1 cellular context compared by ENCODE assay signal in the genomic region with DNA sequence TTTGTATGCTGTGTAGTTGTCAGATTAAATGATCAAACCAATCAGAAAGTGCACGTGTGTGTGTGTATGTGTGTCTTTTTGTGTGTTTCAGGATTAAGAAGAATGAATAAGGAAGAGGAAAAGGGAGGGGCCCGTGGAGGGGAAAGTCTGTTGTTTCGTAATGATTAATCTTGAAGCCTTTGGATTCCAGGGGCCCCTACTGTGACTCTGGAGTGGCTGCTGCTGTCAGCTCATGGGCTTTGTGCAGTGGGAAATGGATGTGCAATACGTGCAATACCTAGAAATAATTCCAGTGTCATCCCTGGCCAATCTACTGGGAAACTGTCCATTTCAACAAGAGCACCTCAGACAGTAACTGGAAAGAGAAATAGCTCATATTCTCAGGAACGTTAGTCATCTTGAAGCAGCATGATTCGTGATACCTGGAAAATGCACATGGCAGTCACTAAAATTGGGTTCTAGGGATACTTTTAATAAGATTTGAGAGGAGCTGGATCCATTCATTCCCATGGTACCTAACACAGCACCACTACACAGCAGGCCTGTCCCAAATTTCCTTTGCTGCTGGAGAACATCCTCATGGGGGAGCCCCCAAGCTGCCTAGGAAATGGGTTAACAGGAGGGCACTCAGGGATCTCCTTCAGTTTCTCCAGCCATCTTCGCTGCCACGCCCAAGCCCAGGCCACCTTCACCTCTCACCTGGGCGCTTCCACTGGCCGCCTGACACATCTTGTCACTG.
TF ChIP-seq lines count a peak whose summit lies in the region.

No MANE protein-coding gene starts in this region.

TF ChIP-seq in K562, 482 proteins besides CTCF, POLR2A, EP300 and RAD21 (continued from another document):
- TF ChIP-seq HDAC2 (IDR thresholded peaks at IDR 0.05) (no peak), JUN (IDR thresholded peaks at IDR 0.05; ENCODE audit: borderline replicate concordance, low read depth, low read length) (0 out of 2 replicates have a peak, but pooled peaks have one; percentile 21), JUN (CRISPR knock-in tag; IDR thresholded peaks at IDR 0.05; ENCODE audit: borderline replicate concordance) (no peak), POLR2G (IDR thresholded peaks at IDR 0.05; ENCODE audit: low read depth, low read length) (no peak), ZNF23 (CRISPR knock-in tag; IDR thresholded peaks at IDR 0.05) (no peak), MYC (IDR thresholded peaks at IDR 0.05; ENCODE audit: low read depth, low read length) (no peak), MYC (CRISPR knock-in tag; IDR thresholded peaks at IDR 0.05; ENCODE audit: borderline replicate concordance, low read depth) (no peak), HDAC3 (IDR thresholded peaks at IDR 0.05; ENCODE audit: borderline replicate concordance, partially characterized antibody) (no peak), SOX6 (IDR thresholded peaks at IDR 0.05) (no peak), ZNF316 (IDR thresholded peaks at IDR 0.05) (no peak), ZNF174 (CRISPR knock-in tag; IDR thresholded peaks at IDR 0.05) (no peak), CXXC5 (CRISPR knock-in tag; IDR thresholded peaks at IDR 0.05) (0 out of 2 replicates have a peak, but pooled peaks have one; percentile 20), TAL1 (IDR thresholded peaks at IDR 0.05) (no peak), HIVEP1 (CRISPR knock-in tag; IDR thresholded peaks at IDR 0.05) (no peak), FOXA3 (CRISPR knock-in tag; conservative IDR thresholded peaks at IDR 0.05 in 1 of 2, IDR thresholded peaks at IDR 0.05 in 1 of 2) (no peak), ZBED1 (IDR thresholded peaks at IDR 0.05) (no peak), EZH2 (IDR thresholded peaks at IDR 0.05; ENCODE audit: borderline replicate concordance, low read depth, low read length) (no peak), BCOR (IDR thresholded peaks at IDR 0.05) (no peak), ZNF668 (CRISPR knock-in tag; IDR thresholded peaks at IDR 0.05) (no peak), NRF1 (conservative IDR thresholded peaks at IDR 0.05 in 1 of 2, IDR thresholded peaks at IDR 0.05 in 1 of 2) (no peak)
- TF ChIP-seq, protein P1, sequence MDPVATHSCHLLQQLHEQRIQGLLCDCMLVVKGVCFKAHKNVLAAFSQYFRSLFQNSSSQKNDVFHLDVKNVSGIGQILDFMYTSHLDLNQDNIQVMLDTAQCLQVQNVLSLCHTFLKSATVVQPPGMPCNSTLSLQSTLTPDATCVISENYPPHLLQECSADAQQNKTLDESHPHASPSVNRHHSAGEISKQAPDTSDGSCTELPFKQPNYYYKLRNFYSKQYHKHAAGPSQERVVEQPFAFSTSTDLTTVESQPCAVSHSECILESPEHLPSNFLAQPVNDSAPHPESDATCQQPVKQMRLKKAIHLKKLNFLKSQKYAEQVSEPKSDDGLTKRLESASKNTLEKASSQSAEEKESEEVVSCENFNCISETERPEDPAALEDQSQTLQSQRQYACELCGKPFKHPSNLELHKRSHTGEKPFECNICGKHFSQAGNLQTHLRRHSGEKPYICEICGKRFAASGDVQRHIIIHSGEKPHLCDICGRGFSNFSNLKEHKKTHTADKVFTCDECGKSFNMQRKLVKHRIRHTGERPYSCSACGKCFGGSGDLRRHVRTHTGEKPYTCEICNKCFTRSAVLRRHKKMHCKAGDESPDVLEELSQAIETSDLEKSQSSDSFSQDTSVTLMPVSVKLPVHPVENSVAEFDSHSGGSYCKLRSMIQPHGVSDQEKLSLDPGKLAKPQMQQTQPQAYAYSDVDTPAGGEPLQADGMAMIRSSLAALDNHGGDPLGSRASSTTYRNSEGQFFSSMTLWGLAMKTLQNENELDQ (CRISPR knock-in tag; IDR thresholded peaks at IDR 0.05; ENCODE audit: borderline replicate concordance) = no peak
- TF ChIP-seq, protein P2, sequence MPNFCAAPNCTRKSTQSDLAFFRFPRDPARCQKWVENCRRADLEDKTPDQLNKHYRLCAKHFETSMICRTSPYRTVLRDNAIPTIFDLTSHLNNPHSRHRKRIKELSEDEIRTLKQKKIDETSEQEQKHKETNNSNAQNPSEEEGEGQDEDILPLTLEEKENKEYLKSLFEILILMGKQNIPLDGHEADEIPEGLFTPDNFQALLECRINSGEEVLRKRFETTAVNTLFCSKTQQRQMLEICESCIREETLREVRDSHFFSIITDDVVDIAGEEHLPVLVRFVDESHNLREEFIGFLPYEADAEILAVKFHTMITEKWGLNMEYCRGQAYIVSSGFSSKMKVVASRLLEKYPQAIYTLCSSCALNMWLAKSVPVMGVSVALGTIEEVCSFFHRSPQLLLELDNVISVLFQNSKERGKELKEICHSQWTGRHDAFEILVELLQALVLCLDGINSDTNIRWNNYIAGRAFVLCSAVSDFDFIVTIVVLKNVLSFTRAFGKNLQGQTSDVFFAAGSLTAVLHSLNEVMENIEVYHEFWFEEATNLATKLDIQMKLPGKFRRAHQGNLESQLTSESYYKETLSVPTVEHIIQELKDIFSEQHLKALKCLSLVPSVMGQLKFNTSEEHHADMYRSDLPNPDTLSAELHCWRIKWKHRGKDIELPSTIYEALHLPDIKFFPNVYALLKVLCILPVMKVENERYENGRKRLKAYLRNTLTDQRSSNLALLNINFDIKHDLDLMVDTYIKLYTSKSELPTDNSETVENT (CRISPR knock-in tag; IDR thresholded peaks at IDR 0.05) = no peak
- TF ChIP-seq, protein P3, sequence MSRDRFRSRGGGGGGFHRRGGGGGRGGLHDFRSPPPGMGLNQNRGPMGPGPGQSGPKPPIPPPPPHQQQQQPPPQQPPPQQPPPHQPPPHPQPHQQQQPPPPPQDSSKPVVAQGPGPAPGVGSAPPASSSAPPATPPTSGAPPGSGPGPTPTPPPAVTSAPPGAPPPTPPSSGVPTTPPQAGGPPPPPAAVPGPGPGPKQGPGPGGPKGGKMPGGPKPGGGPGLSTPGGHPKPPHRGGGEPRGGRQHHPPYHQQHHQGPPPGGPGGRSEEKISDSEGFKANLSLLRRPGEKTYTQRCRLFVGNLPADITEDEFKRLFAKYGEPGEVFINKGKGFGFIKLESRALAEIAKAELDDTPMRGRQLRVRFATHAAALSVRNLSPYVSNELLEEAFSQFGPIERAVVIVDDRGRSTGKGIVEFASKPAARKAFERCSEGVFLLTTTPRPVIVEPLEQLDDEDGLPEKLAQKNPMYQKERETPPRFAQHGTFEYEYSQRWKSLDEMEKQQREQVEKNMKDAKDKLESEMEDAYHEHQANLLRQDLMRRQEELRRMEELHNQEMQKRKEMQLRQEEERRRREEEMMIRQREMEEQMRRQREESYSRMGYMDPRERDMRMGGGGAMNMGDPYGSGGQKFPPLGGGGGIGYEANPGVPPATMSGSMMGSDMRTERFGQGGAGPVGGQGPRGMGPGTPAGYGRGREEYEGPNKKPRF (IDR thresholded peaks at IDR 0.05; ENCODE audit: low read depth, low read length) = no peak
- TF ChIP-seq, protein P4, sequence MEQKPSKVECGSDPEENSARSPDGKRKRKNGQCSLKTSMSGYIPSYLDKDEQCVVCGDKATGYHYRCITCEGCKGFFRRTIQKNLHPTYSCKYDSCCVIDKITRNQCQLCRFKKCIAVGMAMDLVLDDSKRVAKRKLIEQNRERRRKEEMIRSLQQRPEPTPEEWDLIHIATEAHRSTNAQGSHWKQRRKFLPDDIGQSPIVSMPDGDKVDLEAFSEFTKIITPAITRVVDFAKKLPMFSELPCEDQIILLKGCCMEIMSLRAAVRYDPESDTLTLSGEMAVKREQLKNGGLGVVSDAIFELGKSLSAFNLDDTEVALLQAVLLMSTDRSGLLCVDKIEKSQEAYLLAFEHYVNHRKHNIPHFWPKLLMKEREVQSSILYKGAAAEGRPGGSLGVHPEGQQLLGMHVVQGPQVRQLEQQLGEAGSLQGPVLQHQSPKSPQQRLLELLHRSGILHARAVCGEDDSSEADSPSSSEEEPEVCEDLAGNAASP (IDR thresholded peaks at IDR 0.05) = no peak
- TF ChIP-seq, protein P5, sequence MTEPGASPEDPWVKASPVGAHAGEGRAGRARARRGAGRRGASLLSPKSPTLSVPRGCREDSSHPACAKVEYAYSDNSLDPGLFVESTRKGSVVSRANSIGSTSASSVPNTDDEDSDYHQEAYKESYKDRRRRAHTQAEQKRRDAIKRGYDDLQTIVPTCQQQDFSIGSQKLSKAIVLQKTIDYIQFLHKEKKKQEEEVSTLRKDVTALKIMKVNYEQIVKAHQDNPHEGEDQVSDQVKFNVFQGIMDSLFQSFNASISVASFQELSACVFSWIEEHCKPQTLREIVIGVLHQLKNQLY (CRISPR knock-in tag; conservative IDR thresholded peaks at IDR 0.05) = no peak
- TF ChIP-seq, protein P6, sequence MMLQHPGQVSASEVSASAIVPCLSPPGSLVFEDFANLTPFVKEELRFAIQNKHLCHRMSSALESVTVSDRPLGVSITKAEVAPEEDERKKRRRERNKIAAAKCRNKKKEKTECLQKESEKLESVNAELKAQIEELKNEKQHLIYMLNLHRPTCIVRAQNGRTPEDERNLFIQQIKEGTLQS (IDR thresholded peaks at IDR 0.05) = peak; percentile 34
- TF ChIP-seq, protein P6 (CRISPR knock-in tag; conservative IDR thresholded peaks at IDR 0.05) = no peak
